ENCODE assay signal across 8 cellular contexts in the genomic region with DNA sequence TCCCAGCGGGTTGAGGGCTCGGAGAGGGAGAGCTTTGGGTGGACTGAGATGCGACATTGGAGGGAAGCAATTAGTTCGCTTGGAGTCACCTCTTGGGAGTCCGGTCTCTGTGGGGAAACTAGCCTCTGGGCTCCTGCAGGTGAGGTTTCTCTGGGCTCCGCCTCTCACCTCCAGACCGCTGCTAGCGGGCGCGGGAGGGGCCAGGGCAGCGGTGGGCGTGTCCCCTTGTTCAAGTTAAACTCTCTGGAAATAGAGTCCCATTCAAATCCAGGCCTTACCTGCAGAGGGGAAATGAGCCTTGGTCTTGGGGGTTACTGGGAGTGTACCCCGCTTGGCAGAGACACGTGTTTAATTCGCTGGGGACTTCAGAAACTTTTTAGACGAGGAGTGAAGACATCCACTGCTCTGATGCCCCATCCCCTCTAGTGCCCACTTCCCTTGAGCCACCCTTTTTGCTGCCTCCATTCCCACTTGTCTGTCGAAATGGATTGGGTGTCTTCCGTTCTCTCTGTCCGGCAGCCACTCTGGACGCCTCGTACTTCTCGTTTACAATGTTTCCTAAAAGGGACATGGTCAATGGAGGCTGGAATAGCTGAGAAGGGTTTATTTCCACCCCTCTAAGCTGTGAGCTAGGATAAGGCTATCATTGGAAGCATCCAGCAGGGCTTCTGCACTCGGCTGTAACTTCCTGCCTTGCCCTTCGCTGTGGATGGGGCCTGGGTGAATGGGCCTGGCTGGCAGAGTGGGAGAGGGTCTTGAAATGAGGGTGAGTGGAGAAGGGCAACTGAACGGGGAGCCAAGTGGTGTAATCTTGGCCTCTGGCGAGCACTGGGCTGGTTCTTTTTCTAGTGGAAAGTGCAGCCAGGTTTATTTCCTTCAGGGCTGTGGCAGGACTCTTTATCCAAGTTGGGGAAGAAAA. TPM values are rescaled to one million over a fixed set of nuclear protein-coding genes. Genes with fewer than 3 reads are reported as not detected.
DNase-seq lines count a peak whose midpoint lies in the region; ATAC-seq and TF ChIP-seq lines count a peak whose summit lies in the region.

No MANE protein-coding gene starts in this region.

- DNase-seq in H7 (peak; percentile 78), brain microvascular endothelial cell (no peak), left kidney (ENCODE audit: low read depth, low spot score) (peak; percentile 71), thoracic aorta (ENCODE audit: low spot score) (no peak), OCI-M2 (lab: John Stamatoyannopoulos, UW; ENCODE audit: unreplicated experiment) (no peak)

- H3K9me3 ChIP-seq in thoracic aorta = no peaks in the 10 kb centered on the region

- H3K27me3 ChIP-seq in ACC112 (ENCODE audit: insufficient read depth, low read length) (peaks cover 14% of the 10 kb centered on the region; the same call in 1 of the 2 replicates), H7 (ENCODE audit: control insufficient read depth, insufficient read depth, low read length) (peaks cover 34% of the 10 kb centered on the region), brain microvascular endothelial cell (replicated peaks) (no peaks in the 10 kb centered on the region), thoracic aorta (replicated peaks; ENCODE audit: insufficient read depth) (no peaks in the 10 kb centered on the region)

- no peak for TF ChIP-seq CTCF in brain microvascular endothelial cell (IDR thresholded peaks at IDR 0.05; ENCODE audit: low read depth, low read length, missing control alignments)
- no peak for TF ChIP-seq CTCF in thoracic aorta (IDR thresholded peaks at IDR 0.05)

- in situ Hi-C loops in brain microvascular endothelial cell (cut with HindIII; ENCODE audit: low pct_ligation_motif_present, low sequenced_read_pairs) = no loop called here

- peak overlapping the region; percentile 79 for H3K4me3 ChIP-seq in ACC112 (ENCODE audit: low read depth, low read length)
- peak overlapping the region; percentile 78 for H3K4me3 ChIP-seq in H7 (ENCODE audit: insufficient read depth, low read depth, low read length)
- peak overlapping the region; percentile 85 for H3K4me3 ChIP-seq in brain microvascular endothelial cell (ENCODE audit: low read depth, low read length)
- H3K4me3 ChIP-seq in thoracic aorta = peak overlapping the region; percentile 87

- H2AFZ ChIP-seq in ACC112 (ENCODE audit: low read length, unreplicated experiment) = peak overlapping the region; percentile 61

- no peak overlapping the region for H3K27ac ChIP-seq in ACC112 (ENCODE audit: low read depth, low read length)
- no peak overlapping the region for H3K27ac ChIP-seq in brain microvascular endothelial cell
- H3K27ac ChIP-seq in thoracic aorta = peak overlapping the region in 1 of 2 donors; percentile 70

- peaks cover 12% of the 10 kb centered on the region for H3K4me1 ChIP-seq in ACC112 (ENCODE audit: control insufficient read depth, insufficient read depth, low read length, unreplicated experiment)
- H3K4me1 ChIP-seq in thoracic aorta (ENCODE audit: control insufficient read depth in 1 of 2, low read depth in 2 of 2) = peaks cover 6 to 31% of the 10 kb centered on the region in 2 donors

- ATAC-seq in thoracic aorta (ENCODE audit: insufficient number of reproducible peaks, low FRiP score, low read depth) (no peak), GM18868 (IDR thresholded peaks at IDR 0.05; ENCODE audit: unreplicated experiment) (no peak), HG02852 (IDR thresholded peaks at IDR 0.05; ENCODE audit: unreplicated experiment) (no peak)

- H3K79me2 ChIP-seq in ACC112 (ENCODE audit: control insufficient read depth, insufficient read depth, low read length, unreplicated experiment) = no peaks in the 10 kb centered on the region

- H3K36me3 ChIP-seq in ACC112 (ENCODE audit: insufficient read depth, low read length) (no peaks in the 10 kb centered on the region), H7 (replicated peaks; ENCODE audit: control insufficient read depth, insufficient read depth, low read length) (no peaks in the 10 kb centered on the region), brain microvascular endothelial cell (replicated peaks) (no peaks in the 10 kb centered on the region), thoracic aorta (no peaks in the 10 kb centered on the region)

RNA-seq across cellular contexts. Expression of gene MITF, which starts 1.1 kb away (rescaled TPM):
- 0.21 and 0.30 TPM in 2 replicates for total RNA-seq in H7 (2014; rRNA removed; shearing (Covaris generic))
- 10 to 100 TPM; 12.3 to 12.7 TPM for total RNA-seq in thoracic aorta

Comparison
In these comparisons a context has a peak if more than half of its experiments do, and no peak if none do; other contexts are left out.
1. DNase-seq: peak in H7 (single experiment) and left kidney (single experiment); none in brain microvascular endothelial cell (single experiment), thoracic aorta (single experiment) and OCI-M2 (single experiment).
2. RNA of gene MITF, which starts 1.1 kb away (total RNA-seq): 12.3 to 12.7 TPM in thoracic aorta; 0.21 to 0.30 TPM in H7; every median in the first group is over 10 times any median in the second.
3. Peak in every context shown above with its lines, with median percentiles within 50 percentile points of each other: H3K4me3 ChIP-seq.